3 cellular contexts compared by ENCODE assay signal in genomic region chr6:50589751-50590470, GRCh38.
TF ChIP-seq lines count a peak whose summit lies in the region.

No MANE protein-coding gene starts in this region.

TF ChIP-seq in SK-N-SH treated with all-trans-retinoic acid at 6 μM for 48 hours, 23 proteins besides CTCF, POLR2A, EP300 and RAD21 (continued from another document):
- TF ChIP-seq CSDC2 (CRISPR knock-in tag; IDR thresholded peaks at IDR 0.05) (no peak), PPARA (CRISPR knock-in tag; IDR thresholded peaks at IDR 0.05; ENCODE audit: borderline replicate concordance) (no peak)

TF ChIP-seq in SK-N-SH, 30 proteins besides CTCF, POLR2A, EP300 and RAD21 (continued from another document):
- no peak for TF ChIP-seq PBX3 (IDR thresholded peaks at IDR 0.05)
- no peak for TF ChIP-seq POLR2AphosphoS5 (IDR thresholded peaks at IDR 0.05; ENCODE audit: low read depth, low read length)
- TF ChIP-seq NFIC (IDR thresholded peaks at IDR 0.05; ENCODE audit: borderline replicate concordance): no peak
- no peak for TF ChIP-seq YY1 (IDR thresholded peaks at IDR 0.05; ENCODE audit: low read depth)
- TF ChIP-seq FOXM1 (IDR thresholded peaks at IDR 0.05; ENCODE audit: low read depth): no peak
- no peak for TF ChIP-seq MXI1 (IDR thresholded peaks at IDR 0.05; ENCODE audit: low read depth, low read length)
- TF ChIP-seq TAF1 (IDR thresholded peaks at IDR 0.05; ENCODE audit: borderline replicate concordance, low read depth, low read length): no peak
- TF ChIP-seq CHD2 (IDR thresholded peaks at IDR 0.05; ENCODE audit: low read length, partially characterized antibody): no peak
- TF ChIP-seq TEAD4 (IDR thresholded peaks at IDR 0.05; ENCODE audit: borderline replicate concordance, insufficient read depth): no peak
- TF ChIP-seq FOSL2 (IDR thresholded peaks at IDR 0.05; ENCODE audit: borderline replicate concordance, low read depth): no peak
- no peak for TF ChIP-seq NRF1 (IDR thresholded peaks at IDR 0.05; ENCODE audit: low read depth, low read length)
- TF ChIP-seq IRF3 (IDR thresholded peaks at IDR 0.05; ENCODE audit: low read depth, low read length): no peak
- TF ChIP-seq SMC3 (IDR thresholded peaks at IDR 0.05; ENCODE audit: low read depth, low read length): no peak
- TF ChIP-seq RFX5 (IDR thresholded peaks at IDR 0.05; ENCODE audit: low read length): no peak
- TF ChIP-seq USF2 (IDR thresholded peaks at IDR 0.05; ENCODE audit: borderline replicate concordance, low read depth, low read length): no peak
- TF ChIP-seq TCF12 (IDR thresholded peaks at IDR 0.05): no peak
- no peak for TF ChIP-seq FOXJ3 (CRISPR knock-in tag; IDR thresholded peaks at IDR 0.05)

TF ChIP-seq in neural cell, 6 proteins besides CTCF, POLR2A, EP300 and RAD21 (continued from another document):
- TF ChIP-seq REST (IDR thresholded peaks at IDR 0.05; ENCODE audit: borderline replicate concordance): no peak
- TF ChIP-seq SMC3 (conservative IDR thresholded peaks at IDR 0.05; ENCODE audit: poor library complexity): no peak
- no peak for TF ChIP-seq TAF1 (IDR thresholded peaks at IDR 0.05; ENCODE audit: low read depth)
- no peak for TF ChIP-seq EZH2 (IDR thresholded peaks at IDR 0.05; ENCODE audit: borderline replicate concordance, insufficient read depth, low read length, poor library complexity, severe bottlenecking)
- TF ChIP-seq POLR2AphosphoS5 (IDR thresholded peaks at IDR 0.05): no peak
